Comparison of ENCODE assay signal across 18 cellular contexts in genomic region chr7:67006966-67007365, GRCh38.
"Had no signal": no experiment of that assay in that cellular context is flagged by ENCODE, and none has a peak within 500 bp of the region (broad histone marks: within the 10 kb centered on the region; RNA-seq: fewer than 3 reads in every experiment).

No MANE protein-coding gene starts in this region.

- H3K9me3 ChIP-seq: esophagus muscularis mucosa, gastrocnemius medialis, heart right ventricle, ovary, stomach, thoracic aorta, transverse colon had no signal

- ATAC-seq: gastrocnemius medialis, heart right ventricle, left lobe of liver, natural killer cell, right cardiac atrium had no signal

- H3K27me3 ChIP-seq: esophagus muscularis mucosa, gastrocnemius medialis, heart right ventricle, ovary, stomach, transverse colon had no signal

- DNase-seq: effector CD8-positive, alpha-beta T cell; gastrocnemius medialis; heart right ventricle; hypothalamus; kidney glomerular epithelial cell; natural killer cell; ovary; right cardiac atrium; small intestine; stimulated activated CD4-positive, alpha-beta T cell treated with anti-CD3 and anti-CD28 coated beads, Interleukin-12 subunit alpha, Interleukin-12 subunit beta, amount 100 ng/mL, for 4 hours; stimulated activated naive CD4-positive, alpha-beta T cell; stomach; transverse colon had no signal

- H3K4me3 ChIP-seq: coronary artery, esophagus muscularis mucosa, gastrocnemius medialis, heart right ventricle, ovary, stomach, thoracic aorta, transverse colon had no signal

- H3K27ac ChIP-seq: coronary artery, esophagus muscularis mucosa, gastrocnemius medialis, heart right ventricle, ovary, stomach, thoracic aorta, transverse colon had no signal

- H3K4me1 ChIP-seq: esophagus muscularis mucosa, heart right ventricle, stomach, transverse colon had no signal

- FAIRE-seq: islet of Langerhans, small intestine had no signal

- H3K36me3 ChIP-seq: ovary had no signal
